8 cellular contexts compared by ENCODE assay signal in the genomic region with DNA sequence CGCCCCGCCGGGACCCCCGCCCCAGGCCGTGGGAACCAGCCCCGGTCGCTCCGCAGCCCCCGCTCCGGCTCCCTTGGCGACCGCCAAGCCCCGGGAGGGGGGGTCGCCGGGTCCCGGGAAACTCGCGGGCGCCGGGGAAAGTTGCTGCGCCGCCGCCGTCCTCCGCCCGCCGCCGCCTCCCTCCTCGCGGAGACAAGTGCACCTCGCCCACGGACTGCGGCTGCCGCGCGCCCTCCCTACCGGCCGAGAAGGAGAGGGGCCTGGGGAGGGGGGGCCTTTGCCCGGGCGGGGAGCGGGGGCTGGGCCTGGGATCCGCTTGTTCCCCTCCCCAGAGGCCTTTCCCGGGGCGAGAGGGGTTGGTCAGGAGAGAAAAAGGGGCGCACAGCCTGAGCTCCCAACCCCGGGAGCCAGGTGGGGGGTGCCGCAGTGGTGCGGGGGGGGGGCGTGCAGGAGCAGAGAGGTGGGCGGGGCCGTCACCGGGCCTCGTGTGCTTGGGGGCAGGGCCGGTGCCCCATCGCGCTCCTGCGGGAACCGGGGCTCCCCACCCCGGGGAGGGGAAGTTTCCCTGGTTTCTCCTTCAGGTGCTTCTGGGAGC. TPM values are rescaled to one million over a fixed set of nuclear protein-coding genes. Genes with fewer than 3 reads are reported as not detected.
A peak's percentile ranks its signal among the peaks of the same experiment; 100 is the strongest.
DNase-seq lines count a peak whose midpoint lies in the region; ATAC-seq and TF ChIP-seq lines count a peak whose summit lies in the region.

No MANE protein-coding gene starts in this region.

- ATAC-seq in GM19324 (IDR thresholded peaks at IDR 0.05; ENCODE audit: low FRiP score, unreplicated experiment), result peak; percentile 26

- no peak for TF ChIP-seq CTCF in brain microvascular endothelial cell (IDR thresholded peaks at IDR 0.05; ENCODE audit: low read depth, low read length, missing control alignments)

- peak overlapping the region; percentile 78 to 98 for H3K18ac ChIP-seq in mesenchymal stem cell (ENCODE audit: low read depth in 1 of 2, low read length in 2 of 2)

- H3K4me1 ChIP-seq in HUES48 (ENCODE audit: control insufficient read depth, insufficient read depth, low read length) (peaks cover 38% of the 10 kb centered on the region), mesenchymal stem cell (ENCODE audit: control insufficient read depth, insufficient read depth, low read depth, low read length) (peaks cover 48% of the 10 kb centered on the region)

- no peak overlapping the region for H3K14ac ChIP-seq in mesenchymal stem cell (ENCODE audit: low read length in 2 of 2)

- H2AK5ac ChIP-seq in mesenchymal stem cell (ENCODE audit: low read length, severe bottlenecking), result no peak overlapping the region

- H3K23ac ChIP-seq in mesenchymal stem cell (ENCODE audit: low read length in 2 of 2), result peak overlapping the region in 1 of 2 experiments; percentile 86

- H2BK120ac ChIP-seq in mesenchymal stem cell (ENCODE audit: low read depth, low read length), result peak overlapping the region; percentile 87

- 2% methylated on average over 13 of the region's 59 CpGs for WGBS in mesenchymal stem cell

- H3K79me1 ChIP-seq in mesenchymal stem cell (replicated peaks; ENCODE audit: low read length, poor library complexity, severe bottlenecking), result peaks cover 7% of the 10 kb centered on the region

- no peak overlapping the region for H2BK12ac ChIP-seq in mesenchymal stem cell (ENCODE audit: low read length in 2 of 2)

- peak overlapping the region; percentile 63 for H2BK15ac ChIP-seq in mesenchymal stem cell (ENCODE audit: low read depth, poor library complexity, severe bottlenecking)

- H3K36me3 ChIP-seq in HUES48 (ENCODE audit: control insufficient read depth, insufficient read depth, low read length), result peaks cover 4% of the 10 kb centered on the region; the same call in 1 of the 2 replicates
- H3K36me3 ChIP-seq in brain microvascular endothelial cell (replicated peaks), result peaks cover 3% of the 10 kb centered on the region
- peaks cover 0 to 37% of the 10 kb centered on the region in 2 experiments for H3K36me3 ChIP-seq in mesenchymal stem cell (ENCODE audit: control insufficient read depth in 1 of 2, insufficient read depth in 2 of 2, low read depth in 1 of 2, low read length in 2 of 2)

- H4K91ac ChIP-seq in mesenchymal stem cell (ENCODE audit: low read length), result peak overlapping the region; percentile 70

- in situ Hi-C loops in brain microvascular endothelial cell (cut with HindIII; ENCODE audit: low pct_ligation_motif_present, low sequenced_read_pairs), result no loop called here

- H4K8ac ChIP-seq in mesenchymal stem cell (ENCODE audit: low read length), result no peak overlapping the region

- H3K27me3 ChIP-seq in HUES48 (ENCODE audit: control insufficient read depth, insufficient read depth, low read length) (no peaks in the 10 kb centered on the region; the same call in 1 of the 2 replicates), brain microvascular endothelial cell (replicated peaks) (no peaks in the 10 kb centered on the region), mesenchymal stem cell (ENCODE audit: control insufficient read depth in 1 of 2, insufficient read depth in 1 of 2, low read length in 2 of 2) (peaks cover 0 to 27% of the 10 kb centered on the region in 2 experiments)

- H3K9ac ChIP-seq in HUES48 (ENCODE audit: low read depth, low read length), result peak overlapping the region; percentile 51; the same call in 1 of the 2 replicates
- H3K9ac ChIP-seq in mesenchymal stem cell (ENCODE audit: low read length), result no peak overlapping the region

- H3K4me2 ChIP-seq in mesenchymal stem cell (ENCODE audit: low read length, poor library complexity, severe bottlenecking), result peak overlapping the region; percentile 96

- peak overlapping the region; percentile 72 for H3K4me3 ChIP-seq in HUES48 (ENCODE audit: low read depth, low read length)
- H3K4me3 ChIP-seq in brain microvascular endothelial cell (ENCODE audit: low read depth, low read length), result peak overlapping the region; percentile 59
- H3K4me3 ChIP-seq in mesenchymal stem cell (ENCODE audit: insufficient read depth in 1 of 2, low read depth in 1 of 2, low read length in 2 of 2), result peak overlapping the region; percentile 66 to 97

- DNase-seq in AG20443 (ENCODE audit: low spot score) (peak; percentile 27), brain microvascular endothelial cell (no peak), mesenchymal stem cell (peak; percentile 43), SK-N-DZ (ENCODE audit: low spot score) (no peak), A172 (ENCODE audit: low spot score) (no peak)
- DNase-seq in stimulated activated CD8-positive, alpha-beta memory T cell treated with anti-CD3 and anti-CD28 coated beads, Interleukin-4, amount 100 ng/mL, for 48 hours, result no peak

- H2BK5ac ChIP-seq in mesenchymal stem cell (ENCODE audit: low read depth, low read length, poor library complexity, severe bottlenecking), result peak overlapping the region; percentile 95

- no peak overlapping the region for H2AFZ ChIP-seq in mesenchymal stem cell (ENCODE audit: low read depth, low read length)

- H3K27ac ChIP-seq in HUES48 (ENCODE audit: low read depth, low read length) (peak overlapping the region; percentile 76), brain microvascular endothelial cell (peak overlapping the region; percentile 62), mesenchymal stem cell (ENCODE audit: low read length, poor library complexity, severe bottlenecking) (peak overlapping the region; percentile 98)

- peak overlapping the region; percentile 35 to 88 for H3K4ac ChIP-seq in mesenchymal stem cell (ENCODE audit: low read depth in 1 of 2, low read length in 2 of 2)

- H3K9me3 ChIP-seq in HUES48 (ENCODE audit: control insufficient read depth, insufficient read depth, low read length) (no peaks in the 10 kb centered on the region), mesenchymal stem cell (ENCODE audit: control insufficient read depth, low read length) (no peaks in the 10 kb centered on the region)

RNA-seq across cellular contexts. Expression of a gene that starts 0.6 kb away (rescaled TPM):
- 64.9 TPM for polyA plus RNA-seq in mesenchymal stem cell (2013, experiment 1 of 2)
- 62.3 TPM for polyA plus RNA-seq in mesenchymal stem cell (2013, experiment 2 of 2)
- 33.8 and 35.2 TPM in 2 replicates for polyA plus RNA-seq in SK-N-DZ (2014; cell fraction: cytosol; rRNA removed)
- 206 and 207 TPM in 2 replicates for polyA plus RNA-seq in SK-N-DZ (2014; cell fraction: nucleus; rRNA removed)
- total RNA-seq in A172 (2014; rRNA removed; shearing (Covaris generic)), result 107 and 115 TPM in 2 replicates

RNA-seq across cellular contexts. Expression of a gene that starts 7.2 kb away (rescaled TPM):
- polyA plus RNA-seq in mesenchymal stem cell (2013, experiment 1 of 2), result 70.3 TPM
- 75.0 TPM for polyA plus RNA-seq in mesenchymal stem cell (2013, experiment 2 of 2)
- polyA plus RNA-seq in SK-N-DZ (2014; cell fraction: cytosol; rRNA removed), result 27.4 and 30.6 TPM in 2 replicates
- polyA plus RNA-seq in SK-N-DZ (2014; cell fraction: nucleus; rRNA removed), result 15.3 and 17.6 TPM in 2 replicates
- total RNA-seq in A172 (2014; rRNA removed; shearing (Covaris generic)), result 63.5 and 100.0 TPM in 2 replicates

RNA-seq across cellular contexts. Expression of a gene that starts 20.6 kb away (rescaled TPM):
- 28.5 TPM for polyA plus RNA-seq in mesenchymal stem cell (2013, experiment 1 of 2)
- polyA plus RNA-seq in mesenchymal stem cell (2013, experiment 2 of 2), result 25.8 TPM
- polyA plus RNA-seq in SK-N-DZ (2014; cell fraction: cytosol; rRNA removed), result 127 and 154 TPM in 2 replicates
- polyA plus RNA-seq in SK-N-DZ (2014; cell fraction: nucleus; rRNA removed), result 611 and 684 TPM in 2 replicates
- total RNA-seq in A172 (2014; rRNA removed; shearing (Covaris generic)), result 10.0 and 20.7 TPM in 2 replicates

RNA-seq across cellular contexts. Expression of a gene that starts 38.6 kb away (rescaled TPM):
- polyA plus RNA-seq in mesenchymal stem cell (2013, experiment 1 of 2), result not detected
- polyA plus RNA-seq in mesenchymal stem cell (2013, experiment 2 of 2), result not detected
- 0.35 TPM in 1 of 2 replicates, not detected in the other for polyA plus RNA-seq in SK-N-DZ (2014; cell fraction: cytosol; rRNA removed)
- polyA plus RNA-seq in SK-N-DZ (2014; cell fraction: nucleus; rRNA removed), result 0.62 TPM in 1 of 2 replicates, not detected in the other
- 0.29 TPM in 1 of 2 replicates, not detected in the other for total RNA-seq in A172 (2014; rRNA removed; shearing (Covaris generic))

RNA-seq across cellular contexts. Expression of a gene that starts 53.6 kb away (rescaled TPM):
- not detected for polyA plus RNA-seq in mesenchymal stem cell (2013, experiment 1 of 2)
- not detected for polyA plus RNA-seq in mesenchymal stem cell (2013, experiment 2 of 2)
- not detected in 2 replicates for polyA plus RNA-seq in SK-N-DZ (2014; cell fraction: cytosol; rRNA removed)
- polyA plus RNA-seq in SK-N-DZ (2014; cell fraction: nucleus; rRNA removed), result not detected in 2 replicates
- total RNA-seq in A172 (2014; rRNA removed; shearing (Covaris generic)), result not detected in 2 replicates

Comparison
In these comparisons a context has a peak if more than half of its experiments do, and no peak if none do; other contexts are left out.
1. DNase-seq: peak in AG20443 (single experiment) and mesenchymal stem cell (single experiment); none in brain microvascular endothelial cell (single experiment), stimulated activated CD8-positive, alpha-beta memory T cell treated with anti-CD3 and anti-CD28 coated beads, Interleukin-4, amount 100 ng/mL, for 48 hours (single experiment), SK-N-DZ (single experiment) and A172 (single experiment).
2. Peak in every context shown above with its lines, with median percentiles within 50 percentile points of each other: H3K27ac ChIP-seq and H3K4me3 ChIP-seq.